In genomic region chr1:78607334-78607927, GRCh38 we compare ENCODE assay signal across 8 cellular contexts. TPM values are rescaled to one million over a fixed set of nuclear protein-coding genes. Genes with fewer than 3 reads are reported as not detected.
DNase-seq lines count a peak whose midpoint lies in the region; ATAC-seq, FAIRE-seq and TF ChIP-seq lines count a peak whose summit lies in the region.

No MANE protein-coding gene starts in this region.

- H3K4me3 ChIP-seq in adrenal gland (no peak overlapping the region), lower lobe of right lung (no peak overlapping the region)

- TF ChIP-seq CTCF in D721Med (IDR thresholded peaks at IDR 0.05; ENCODE audit: insufficient read depth, missing control alignments): peak; percentile 70
- TF ChIP-seq CTCF in adrenal gland (IDR thresholded peaks at IDR 0.05): peak; percentile 46 to 76 (median 60)
- TF ChIP-seq CTCF in lower lobe of right lung (IDR thresholded peaks at IDR 0.05): peak; percentile 49

- FAIRE-seq in D721Med (lab: Jason Lieb, UNC): peak; percentile 72

- intact Hi-C loops in adrenal gland (cut with DNase I): loop anchor here (5.0 kb wide), 2 partner anchors 460 to 465 kb away; no protein-coding TSS in a partner anchor
- intact Hi-C loops in lower lobe of right lung (cut with DNase I): loop anchor here (5.0 kb wide), 1 partner anchor 475 kb away; no protein-coding TSS in a partner anchor
- intact Hi-C loops in cardiac septum (cut with DNase I): loop anchor here (5.0 kb wide), 2 partner anchors 460 to 475 kb away; no protein-coding TSS in a partner anchor

- no peak for TF ChIP-seq EP300 in Ishikawa (IDR thresholded peaks at IDR 0.05; ENCODE audit: borderline replicate concordance)

- whole genome bisulfite sequencing in adrenal gland, 4 donors: 74 to 88% (median 80%) methylated on average over 5 of the region's 5 CpGs

- peak; percentile 9 for DNase-seq in D721Med (ENCODE audit: insufficient read length, low spot score)
- DNase-seq in adrenal gland: no peak
- DNase-seq in lower lobe of right lung: no peak
- DNase-seq in occipital lobe (lab: John Stamatoyannopoulos, UW): no peak
- DNase-seq in cardiac septum (ENCODE audit: low spot score): no peak

- H3K36me3 ChIP-seq in adrenal gland (replicated peaks in 1 of 2): no peaks in the 10 kb centered on the region
- H3K36me3 ChIP-seq in lower lobe of right lung: no peaks in the 10 kb centered on the region

- H3K4me1 ChIP-seq in adrenal gland (replicated peaks in 1 of 2): no peaks in the 10 kb centered on the region
- no peaks in the 10 kb centered on the region for H3K4me1 ChIP-seq in lower lobe of right lung

- no peaks in the 10 kb centered on the region for H3K9me3 ChIP-seq in adrenal gland (replicated peaks in 1 of 3)
- no peaks in the 10 kb centered on the region for H3K9me3 ChIP-seq in lower lobe of right lung

- TF ChIP-seq RAD21 in Ishikawa (IDR thresholded peaks at IDR 0.05; ENCODE audit: low read depth): peak; percentile 55

- H3K27ac ChIP-seq in adrenal gland (no peak overlapping the region), lower lobe of right lung (no peak overlapping the region)

- no peak for TF ChIP-seq POLR2A in adrenal gland (IDR thresholded peaks at IDR 0.05)

- no peaks in the 10 kb centered on the region for H3K27me3 ChIP-seq in adrenal gland
- no peaks in the 10 kb centered on the region for H3K27me3 ChIP-seq in lower lobe of right lung (ENCODE audit: low read depth)

- ATAC-seq in lower lobe of right lung (no peak), HG02798 (IDR thresholded peaks at IDR 0.05; ENCODE audit: poor library complexity, unreplicated experiment) (no peak), HG02840 (IDR thresholded peaks at IDR 0.05; ENCODE audit: low FRiP score, unreplicated experiment) (no peak)

TF ChIP-seq in Ishikawa, 13 proteins besides CTCF, POLR2A, EP300 and RAD21:
- TF ChIP-seq YY1 (IDR thresholded peaks at IDR 0.05; ENCODE audit: low read depth): no peak
- no peak for TF ChIP-seq TCF12 (IDR thresholded peaks at IDR 0.05; ENCODE audit: low read depth)
- TF ChIP-seq CREB1 (IDR thresholded peaks at IDR 0.05; ENCODE audit: low read depth): no peak
- no peak for TF ChIP-seq ZBTB7A (IDR thresholded peaks at IDR 0.05; ENCODE audit: low read depth)
- TF ChIP-seq USF1 (IDR thresholded peaks at IDR 0.05): no peak
- no peak for TF ChIP-seq TEAD4 (IDR thresholded peaks at IDR 0.05)
- TF ChIP-seq NFIC (IDR thresholded peaks at IDR 0.05): no peak
- TF ChIP-seq FOXM1 (IDR thresholded peaks at IDR 0.05; ENCODE audit: borderline replicate concordance, low read depth): no peak

RNA-seq across cellular contexts. Expression of gene IFI44L, which starts 12.8 kb away (rescaled TPM):
- total RNA-seq in adrenal gland (10 to 100 TPM in 7 of 8 donors, 1 to 10 TPM in 1; 8.7 to 57.0 (median 13.0) TPM), lower lobe of right lung (52.9 TPM), occipital lobe (27.5 TPM), cardiac septum (8.5 TPM)
- polyA plus RNA-seq in adrenal gland: 10 to 100 TPM in 2 of 3 donors, 1 to 10 TPM in 1; 4.4 to 20.6 (median 10.3) TPM

RNA-seq across cellular contexts. Expression of gene IFI44, which starts 42.2 kb away (rescaled TPM):
- total RNA-seq in adrenal gland: 10 to 100 TPM; 14.9 to 48.2 (median 29.2) TPM
- polyA plus RNA-seq in adrenal gland: 10 to 100 TPM; 48.6 to 87.1 (median 51.9) TPM
- 80.5 TPM for total RNA-seq in lower lobe of right lung
- total RNA-seq in occipital lobe: 57.1 TPM
- 8.2 TPM for total RNA-seq in cardiac septum
